In the genomic region with DNA sequence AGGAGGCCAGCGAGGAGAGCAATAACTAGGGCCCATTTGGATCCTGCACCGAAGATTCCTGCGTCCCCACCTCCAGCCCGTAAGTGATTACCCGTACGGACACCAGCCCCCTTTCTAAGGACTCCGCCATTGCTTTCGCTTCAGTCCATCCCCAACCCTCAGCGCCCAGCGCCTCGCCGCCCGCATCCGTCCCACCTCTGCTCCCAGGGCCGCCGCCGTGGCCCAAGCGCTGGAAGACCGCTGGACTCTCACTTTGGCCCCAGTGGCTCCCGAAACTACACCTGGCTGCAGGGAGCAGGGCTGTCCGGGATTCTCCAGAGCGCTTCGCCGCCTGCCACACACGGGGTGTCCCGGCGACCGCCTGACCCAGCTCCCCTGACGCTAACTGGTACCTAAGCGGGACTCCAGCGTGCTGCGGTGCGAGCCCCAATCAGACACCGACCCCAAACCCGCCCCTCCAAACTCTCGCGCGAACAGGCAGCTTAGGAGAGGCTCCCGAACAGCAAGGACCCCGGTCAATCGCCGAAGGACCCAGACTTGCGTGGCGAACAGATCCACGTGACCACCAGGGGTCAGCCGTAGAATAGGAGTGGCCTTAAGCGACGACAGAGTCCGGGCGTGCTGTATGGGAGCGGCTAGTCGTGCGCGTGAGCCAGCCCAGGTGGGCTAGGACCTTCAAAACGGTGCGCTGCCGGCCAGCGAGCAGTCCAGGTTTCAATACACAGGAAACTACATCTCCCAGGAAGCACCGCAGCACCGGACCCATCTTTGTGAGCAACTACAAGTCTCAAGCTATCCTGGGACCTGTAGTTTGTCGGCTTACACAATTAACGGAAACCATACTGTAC, we compare ENCODE assay signal across 8 cellular contexts. TPM values are rescaled to one million over a fixed set of nuclear protein-coding genes. Genes with fewer than 3 reads are reported as not detected.
A peak's percentile ranks its signal among the peaks of the same experiment; 100 is the strongest.
DNase-seq lines count a peak whose midpoint lies in the region; ATAC-seq, FAIRE-seq and TF ChIP-seq lines count a peak whose summit lies in the region.

CNPY2 (minus strand) TSS at position 363 of the 848 bp plus-strand sequence. CDS start 771 bp downstream, outside the sequence.

- H3K9me3 ChIP-seq in OCI-LY3 (ENCODE audit: insufficient read depth, low read length) (no peaks in the 10 kb centered on the region), endothelial cell of umbilical vein (replicated peaks; ENCODE audit: control insufficient read depth, insufficient read depth, low read length) (no peaks in the 10 kb centered on the region)

- intact Hi-C loops in endothelial cell of umbilical vein (cut with micrococcal nuclease) = loop anchor here (1.0 kb wide), 5 partner anchors 16 to 148 kb away; partner anchors contain the start of genes CS, STAT2 and TIMELESS

- peak within 1 kb of the TSS; percentile 79 for H3K4me2 ChIP-seq in OCI-LY3 (ENCODE audit: low read length)
- peak within 1 kb of the TSS; percentile 62 for H3K4me2 ChIP-seq in endothelial cell of umbilical vein (ENCODE audit: insufficient read depth, low read length)

- H3K27ac ChIP-seq in OCI-LY3 (ENCODE audit: low read length) (peak within 1 kb of the TSS; percentile 83), endothelial cell of umbilical vein (ENCODE audit: insufficient read depth, low read depth, low read length) (peak within 1 kb of the TSS; percentile 63)

- H3K36me3 ChIP-seq in OCI-LY3 (replicated peaks; ENCODE audit: low read depth, low read length) (peaks cover 13% of the 10 kb centered on the region), endothelial cell of umbilical vein (ENCODE audit: control insufficient read depth in 2 of 2, extremely low read depth in 1 of 2, insufficient read depth in 2 of 2, low read length in 2 of 2) (peaks cover 0 to 3% of the 10 kb centered on the region in 2 experiments)

- H3K79me2 ChIP-seq in OCI-LY3 (ENCODE audit: low read length) = peaks cover 18% of the 10 kb centered on the region
- peaks cover 13% of the 10 kb centered on the region for H3K79me2 ChIP-seq in endothelial cell of umbilical vein (ENCODE audit: control insufficient read depth, insufficient read depth, low read length)

- peak; percentile 88 for ATAC-seq in GM21515 (IDR thresholded peaks at IDR 0.05; ENCODE audit: unreplicated experiment)

- peak; percentile 64 for TF ChIP-seq POLR2A in endothelial cell of umbilical vein (IDR thresholded peaks at IDR 0.05; ENCODE audit: low read depth, low read length)

- peaks cover 11% of the 10 kb centered on the region for H3K4me1 ChIP-seq in OCI-LY3 (ENCODE audit: low read length)
- peaks cover 9% of the 10 kb centered on the region for H3K4me1 ChIP-seq in endothelial cell of umbilical vein (ENCODE audit: control insufficient read depth, extremely low read depth, insufficient read depth, low read length)

- H4K20me1 ChIP-seq in OCI-LY3 (ENCODE audit: insufficient read depth, low read length) (no peaks in the 10 kb centered on the region), endothelial cell of umbilical vein (replicated peaks; ENCODE audit: control insufficient read depth, extremely low read depth, insufficient read depth, low read length) (no peaks in the 10 kb centered on the region)

- TF ChIP-seq CTCF in D721Med (IDR thresholded peaks at IDR 0.05; ENCODE audit: insufficient read depth, missing control alignments) (peak; percentile 12), OCI-LY3 (IDR thresholded peaks at IDR 0.05; ENCODE audit: low read depth, low read length) (peak; percentile 32), endothelial cell of umbilical vein (IDR thresholded peaks at IDR 0.05; ENCODE audit: extremely low read depth in 1 of 2, insufficient read depth in 1 of 2, low read depth in 1 of 2, low read length in 2 of 2) (peak in 1 of 2 donors; percentile 23)

- no TSS peak for BruUV-seq in endothelial cell of umbilical vein (replicated peaks; lab: Mats Ljungman, UMichigan)

- POLR2A ChIA-PET in endothelial cell of umbilical vein (lab: Charles Lee) = interaction anchor here (0.6 to 1.7 kb wide), 5 partner anchors 18 to 207 kb away, joined by 4 to 9 read pairs (median 5); partner anchors contain the start of genes PAN2, RNF41 and STAT2

- CTCF ChIA-PET in endothelial cell of umbilical vein (lab: Charles Lee) = interaction anchor here (0.8 to 4.5 kb wide), 11 partner anchors 8 to 147 kb away, joined by 3 to 60 read pairs (median 4); partner anchors contain the start of genes CS, PAN2, SMARCC2 and STAT2

- H3K9ac ChIP-seq in OCI-LY3 (ENCODE audit: low read length) = peak within 1 kb of the TSS; percentile 88
- peak within 1 kb of the TSS; percentile 69 for H3K9ac ChIP-seq in endothelial cell of umbilical vein (replicated peaks; ENCODE audit: extremely low read depth, insufficient read depth, low read length)

- FAIRE-seq in D721Med (lab: Jason Lieb, UNC) (no peak), endothelial cell of umbilical vein (lab: Jason Lieb, UNC) (peak; percentile 98)

- dilution Hi-C loops in endothelial cell of umbilical vein (cut with MboI; ENCODE audit: extremely low pct_ligation_motif_present, low sequenced_read_pairs) = no loop called here

- DNase-seq in D721Med (ENCODE audit: insufficient read length, low spot score) (peak; percentile 82), HuH-7 (ENCODE audit: low spot score) (peak; percentile 94), endothelial cell of umbilical vein (ENCODE audit: low read depth, low spot score) (peak; percentile 98), midbrain (lab: John Stamatoyannopoulos, UW) (peak; percentile 96)
- peak; percentile 94 for DNase-seq in activated CD8-positive, alpha-beta memory T cell treated with anti-CD3 and anti-CD28 coated beads, Interleukin-2, amount 50 U/mL, for 48 hours
- DNase-seq in stimulated activated CD8-positive, alpha-beta memory T cell treated with anti-CD3 and anti-CD28 coated beads, Interleukin-2, amount 100 ng/mL, for 1 hour (ENCODE audit: low read depth in 2 of 2) = peak; percentile 84 to 85

- peak within 1 kb of the TSS; percentile 85 for H2AFZ ChIP-seq in OCI-LY3 (ENCODE audit: low read depth, low read length)
- peak within 1 kb of the TSS; percentile 72 for H2AFZ ChIP-seq in endothelial cell of umbilical vein (ENCODE audit: low read depth, low read length)

- H3K9me1 ChIP-seq in endothelial cell of umbilical vein (replicated peaks; ENCODE audit: control insufficient read depth, extremely low read depth, insufficient read depth, low read length) = no peaks in the 10 kb centered on the region

- H3K4me3 ChIP-seq in OCI-LY3 (ENCODE audit: low read length) (peak within 1 kb of the TSS; percentile 83), endothelial cell of umbilical vein (replicated peaks in 1 of 3; ENCODE audit: insufficient read depth in 1 of 3, low read depth in 1 of 3, low read length in 3 of 3) (peak within 1 kb of the TSS; percentile 15 to 70 (median 57))

- no peaks in the 10 kb centered on the region for H3K27me3 ChIP-seq in OCI-LY3 (ENCODE audit: low read depth, low read length)
- H3K27me3 ChIP-seq in endothelial cell of umbilical vein (ENCODE audit: control insufficient read depth in 2 of 2, insufficient read depth in 2 of 2, low read length in 2 of 2) = no peaks in the 10 kb centered on the region

TF ChIP-seq in endothelial cell of umbilical vein, 7 proteins besides CTCF, POLR2A, EP300 and RAD21:
- no peak for TF ChIP-seq GATA2 (IDR thresholded peaks at IDR 0.05; ENCODE audit: insufficient read depth, insufficient read length, low read depth, low read length)
- TF ChIP-seq, protein P1, sequence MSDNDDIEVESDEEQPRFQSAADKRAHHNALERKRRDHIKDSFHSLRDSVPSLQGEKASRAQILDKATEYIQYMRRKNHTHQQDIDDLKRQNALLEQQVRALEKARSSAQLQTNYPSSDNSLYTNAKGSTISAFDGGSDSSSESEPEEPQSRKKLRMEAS (IDR thresholded peaks at IDR 0.05; ENCODE audit: insufficient read depth, insufficient read length) = peak; percentile 81
- TF ChIP-seq MYC (IDR thresholded peaks at IDR 0.05; ENCODE audit: low read depth, low read length) = peak; percentile 41
- no peak for TF ChIP-seq FOS (IDR thresholded peaks at IDR 0.05; ENCODE audit: borderline replicate concordance, insufficient read depth, low read length)
- peak; percentile 88 for TF ChIP-seq POLR2AphosphoS5 (IDR thresholded peaks at IDR 0.05; ENCODE audit: insufficient read depth, low read depth, low read length)
- no peak for TF ChIP-seq EZH2 (IDR thresholded peaks at IDR 0.05; ENCODE audit: borderline replicate concordance, low read depth, low read length, severe bottlenecking)
- no peak for TF ChIP-seq JUN (IDR thresholded peaks at IDR 0.05; ENCODE audit: borderline replicate concordance, insufficient read depth, insufficient read length, low read depth)

RNA-seq across cellular contexts. Expression of gene CNPY2, which starts in this region (rescaled TPM):
- 166 and 183 TPM in 2 replicates for total RNA-seq in endothelial cell of umbilical vein
- polyA plus RNA-seq in endothelial cell of umbilical vein = 205 and 256 TPM in 2 replicates
- polyA plus RNA-seq in endothelial cell of umbilical vein (2011; cell fraction: cytosol; rRNA removed) = 238 and 263 TPM in 2 replicates
- 141 and 154 TPM in 2 replicates for polyA plus RNA-seq in endothelial cell of umbilical vein (2011; cell fraction: nucleus; rRNA removed)
- 181 and 192 TPM in 2 replicates for polyA plus RNA-seq in endothelial cell of umbilical vein (2012)
- polyA minus RNA-seq in endothelial cell of umbilical vein = 143 and 166 TPM in 2 replicates
- polyA minus RNA-seq in endothelial cell of umbilical vein (2011; cell fraction: cytosol; rRNA and poly(A)+ RNA removed) = 74.5 TPM
- 38.9 and 39.9 TPM in 2 replicates for polyA minus RNA-seq in endothelial cell of umbilical vein (2011; cell fraction: nucleus; rRNA and poly(A)+ RNA removed)

Comparison
In these comparisons a context has a peak if more than half of its experiments do, and no peak if none do; other contexts are left out.
1. Peak in every context shown above with its lines: DNase-seq, ATAC-seq, H3K4me3 ChIP-seq and H3K27ac ChIP-seq.